Comparison of ENCODE assay signal across 2 cellular contexts in genomic region chr7:158759749-158760444, GRCh38.
A peak's percentile ranks its signal among the peaks of the same experiment; 100 is the strongest.
TF ChIP-seq lines count a peak whose summit lies in the region.

No MANE protein-coding gene starts in this region.

TF ChIP-seq in HepG2, 621 proteins besides CTCF, POLR2A, EP300 and RAD21:
- TF ChIP-seq HNRNPK (IDR thresholded peaks at IDR 0.05; ENCODE audit: low read depth, low read length, poor library complexity, severe bottlenecking), result no peak
- TF ChIP-seq ZNF17 (CRISPR knock-in tag; IDR thresholded peaks at IDR 0.05), result no peak
- TF ChIP-seq ELK4 (CRISPR knock-in tag; IDR thresholded peaks at IDR 0.05; ENCODE audit: borderline replicate concordance), result no peak
- peak; percentile 15; the same call in 1 of the 2 replicates for TF ChIP-seq CEBPB (IDR thresholded peaks at IDR 0.05; ENCODE audit: borderline replicate concordance, low read depth, low read length)
- no peak for TF ChIP-seq FOXA1 (IDR thresholded peaks at IDR 0.05)
- no peak for TF ChIP-seq FOXA1 (CRISPR knock-in tag; IDR thresholded peaks at IDR 0.05)

TF ChIP-seq in K562, 482 proteins besides CTCF, POLR2A, EP300 and RAD21:
- TF ChIP-seq SP2 (IDR thresholded peaks at IDR 0.05; ENCODE audit: extremely low read depth, low read depth, low read length, poor library complexity, severe bottlenecking) (no peak), PTBP1 (IDR thresholded peaks at IDR 0.05; ENCODE audit: low read depth, low read length) (no peak), CEBPB (tag; IDR thresholded peaks at IDR 0.05) (peak; percentile 63), KLF6 (CRISPR knock-in tag; IDR thresholded peaks at IDR 0.05; ENCODE audit: borderline replicate concordance) (no peak), CEBPG (CRISPR knock-in tag; IDR thresholded peaks at IDR 0.05) (no peak), CEBPG (tag; conservative IDR thresholded peaks at IDR 0.05 in 1 of 2, IDR thresholded peaks at IDR 0.05 in 1 of 2) (peak in 1 of 2 experiments; percentile 54; a peak in 3 of 4 replicates), PML (IDR thresholded peaks at IDR 0.05; ENCODE audit: low read length) (no peak), ZNF740 (CRISPR knock-in tag; IDR thresholded peaks at IDR 0.05) (no peak), ZNF740 (tag; IDR thresholded peaks at IDR 0.05) (no peak), ZNF224 (CRISPR knock-in tag; IDR thresholded peaks at IDR 0.05) (no peak)
